In genomic region chr13:36297600-36298338, GRCh38 we compare ENCODE assay signal across 8 cellular contexts.
DNase-seq lines count a peak whose midpoint lies in the region; ATAC-seq lines count a peak whose summit lies in the region.

Gene CCDC169 (minus strand): TSS chr13:36297814. CDS start chr13:36297719, 95 bp downstream.

- DNase-seq in DMS79 (lab: John Stamatoyannopoulos, UW) (peak; percentile 48), NCI-H69 (lab: John Stamatoyannopoulos, UW) (peak; percentile 69), medulla oblongata (ENCODE audit: extremely low spot score) (peak; percentile 72), GM19240 (ENCODE audit: insufficient read length, low spot score) (no peak)
- DNase-seq in activated CD8-positive, alpha-beta memory T cell treated with anti-CD3 and anti-CD28 coated beads for 48 hours (ENCODE audit: low read depth in 2 of 3, low spot score in 2 of 3): peak; percentile 11 to 26 (median 16)
- peak; percentile 2 to 44 (median 33) for DNase-seq in effector memory CD8-positive, alpha-beta T cell
- peak; percentile 30 to 50 (median 37) for DNase-seq in stimulated activated CD4-positive, alpha-beta T cell treated with anti-CD3 and anti-CD28 coated beads, TNF-alpha, amount 100 ng/mL, for 48 hours (ENCODE audit: low read depth in 3 of 3)

- peaks cover 21 to 25% of the 10 kb centered on the region in 2 donors for H3K27me3 Mint-ChIP-seq in effector memory CD8-positive, alpha-beta T cell

- peak within 1 kb of the TSS in 1 of 2 donors; percentile 70 for H3K27ac Mint-ChIP-seq in effector memory CD8-positive, alpha-beta T cell

- H3K4me1 Mint-ChIP-seq in effector memory CD8-positive, alpha-beta T cell (ENCODE audit: low read depth in 2 of 2): no peaks in the 10 kb centered on the region

- peaks cover 1% of the 10 kb centered on the region for H3K36me3 Mint-ChIP-seq in effector memory CD8-positive, alpha-beta T cell (ENCODE audit: insufficient read depth)

- peak; percentile 78 for ATAC-seq in HG02610 (IDR thresholded peaks at IDR 0.05; ENCODE audit: unreplicated experiment)
- ATAC-seq in effector memory CD8-positive, alpha-beta T cell (replicated peaks): peak; percentile 83

- peak within 1 kb of the TSS; percentile 35 to 75 for H3K4me3 Mint-ChIP-seq in effector memory CD8-positive, alpha-beta T cell

- H3K9me3 Mint-ChIP-seq in effector memory CD8-positive, alpha-beta T cell: peaks cover 5 to 9% of the 10 kb centered on the region in 2 donors
